1 cellular context compared by ENCODE assay signal in genomic region chr5:71697967-71698366, GRCh38.
TF ChIP-seq lines count a peak whose summit lies in the region.

No MANE protein-coding gene starts in this region.

TF ChIP-seq in A549, 52 proteins besides CTCF, POLR2A, EP300 and RAD21 (continued from another document):
- no peak for TF ChIP-seq REST (IDR thresholded peaks at IDR 0.05)
